ENCODE assay signal across 10 cellular contexts in the genomic region with DNA sequence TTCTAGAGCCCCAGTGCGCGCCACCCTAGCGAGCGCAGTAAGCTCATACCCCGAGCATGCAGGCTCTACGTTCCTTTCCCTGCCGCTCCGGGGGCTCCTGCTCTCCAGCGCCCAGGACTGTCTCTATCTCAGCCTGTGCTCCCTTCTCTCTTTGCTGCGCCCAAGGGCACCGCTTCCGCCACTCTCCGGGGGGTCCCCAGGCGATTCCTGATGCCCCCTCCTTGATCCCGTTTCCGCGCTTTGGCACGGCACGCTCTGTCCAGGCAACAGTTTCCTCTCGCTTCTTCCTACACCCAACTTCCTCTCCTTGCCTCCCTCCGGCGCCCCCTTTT. TPM values are rescaled to one million over a fixed set of nuclear protein-coding genes. Genes with fewer than 3 reads are reported as not detected.
DNase-seq lines count a peak whose midpoint lies in the region; ATAC-seq and TF ChIP-seq lines count a peak whose summit lies in the region.
"Had no signal": no experiment of that assay in that cellular context is flagged by ENCODE, and none has a peak within 500 bp of the region (broad histone marks: within the 10 kb centered on the region; RNA-seq: fewer than 3 reads in every experiment).

No MANE protein-coding gene starts in this region.

- CTCF ChIA-PET in MCF 10A (lab: Yijun Ruan, JAX) = interaction anchor here (1.1 kb wide), 1 partner anchor 26 kb away, joined by 4 read pairs; no protein-coding TSS in a partner anchor

- H3K4me1 ChIP-seq in breast epithelium (no peaks in the 10 kb centered on the region), heart left ventricle (peaks cover 0 to 20% (median 10%) of the 10 kb centered on the region in 12 donors), vagina (no peaks in the 10 kb centered on the region)

- H3K27ac Mint-ChIP-seq in MCF 10A (ENCODE audit: low read depth, unreplicated experiment) (no peak overlapping the region), nephron (peak overlapping the region in 1 of 3 experiments; percentile 25)
- no peak overlapping the region for H3K27ac Mint-ChIP-seq in activated T-cell treated with anti-CD3 and anti-CD28 coated beads, Interleukin-2, amount 50 U/mL, for 24 hours
- H3K27ac Mint-ChIP-seq: activated CD4-positive, alpha-beta memory T cell treated with anti-CD3 and anti-CD28 coated beads for 36 hours had no signal

- POLR2A ChIA-PET in MCF 10A (lab: Yijun Ruan, JAX) = no interaction called here

- TF ChIP-seq CTCF in breast epithelium (IDR thresholded peaks at IDR 0.05) = no peak
- no peak for TF ChIP-seq CTCF in MCF 10A (IDR thresholded peaks at IDR 0.05; ENCODE audit: unreplicated experiment)
- TF ChIP-seq CTCF in heart left ventricle (IDR thresholded peaks at IDR 0.05) = no peak
- TF ChIP-seq CTCF in nephron (IDR thresholded peaks at IDR 0.05; ENCODE audit: unreplicated experiment in 3 of 3) = no peak
- no peak for TF ChIP-seq CTCF in vagina (IDR thresholded peaks at IDR 0.05)
- TF ChIP-seq CTCF in GM10266 (IDR thresholded peaks at IDR 0.05; ENCODE audit: control insufficient read depth, insufficient read depth, low read depth, missing control alignments) = no peak

- H3K4me1 Mint-ChIP-seq in MCF 10A (ENCODE audit: insufficient read depth, unreplicated experiment) = peaks cover 11% of the 10 kb centered on the region
- peaks cover 20% of the 10 kb centered on the region for H3K4me1 Mint-ChIP-seq in nephron
- peaks cover 24% of the 10 kb centered on the region for H3K4me1 Mint-ChIP-seq in activated T-cell treated with anti-CD3 and anti-CD28 coated beads, Interleukin-2, amount 50 U/mL, for 24 hours (ENCODE audit: low read depth)

- H3K36me3 Mint-ChIP-seq in MCF 10A (ENCODE audit: insufficient read depth, unreplicated experiment) = no peaks in the 10 kb centered on the region
- no peaks in the 10 kb centered on the region for H3K36me3 Mint-ChIP-seq in nephron (ENCODE audit: low read depth)
- H3K36me3 Mint-ChIP-seq in activated T-cell treated with anti-CD3 and anti-CD28 coated beads, Interleukin-2, amount 50 U/mL, for 24 hours (ENCODE audit: low read depth) = no peaks in the 10 kb centered on the region
- H3K36me3 Mint-ChIP-seq: activated CD4-positive, alpha-beta memory T cell treated with anti-CD3 and anti-CD28 coated beads for 36 hours had no signal

- H3K36me3 ChIP-seq in breast epithelium = no peaks in the 10 kb centered on the region
- no peaks in the 10 kb centered on the region for H3K36me3 ChIP-seq in heart left ventricle
- H3K36me3 ChIP-seq in vagina = no peaks in the 10 kb centered on the region

- 1 to 2% (median 2%) methylated on average over 22 of the region's 22 CpGs for WGBS in heart left ventricle, 4 donors

- intact Hi-C loops in breast epithelium (cut with DNase I; ENCODE audit: low total_unique reads) = no loop called here
- intact Hi-C loops in MCF 10A (cut with micrococcal nuclease) = no loop called here
- intact Hi-C loops in heart left ventricle (cut with DNase I) = loop anchor here in 2 of 10 donors (10.0 kb wide), 1 partner anchor 50 kb away; no protein-coding TSS in a partner anchor
- intact Hi-C loops in vagina (cut with DNase I) = no loop called here

- H3K27me3 ChIP-seq in breast epithelium (peaks cover 0 to 68% of the 10 kb centered on the region in 2 donors), heart left ventricle (peaks cover 0 to 55% (median 22%) of the 10 kb centered on the region in 9 donors), vagina (no peaks in the 10 kb centered on the region)

- BruUV-seq in MCF 10A (replicated peaks; lab: Mats Ljungman, UMichigan) = no TSS peak

- H3K4me3 Mint-ChIP-seq in MCF 10A (ENCODE audit: unreplicated experiment) (no peak overlapping the region), nephron (peak overlapping the region; percentile 73 to 85 (median 83))
- no peak overlapping the region for H3K4me3 Mint-ChIP-seq in activated T-cell treated with anti-CD3 and anti-CD28 coated beads, Interleukin-2, amount 50 U/mL, for 24 hours
- H3K4me3 Mint-ChIP-seq: activated CD4-positive, alpha-beta memory T cell treated with anti-CD3 and anti-CD28 coated beads for 36 hours had no signal

- peak in 3 of 4 donors; percentile 35 to 51 (median 38) for ATAC-seq in heart left ventricle

- H3K9me3 ChIP-seq in breast epithelium = no peaks in the 10 kb centered on the region
- H3K9me3 ChIP-seq in heart left ventricle = no peaks in the 10 kb centered on the region
- H3K9me3 ChIP-seq in vagina = no peaks in the 10 kb centered on the region

- H3K4me3 ChIP-seq in breast epithelium (peak overlapping the region; percentile 28 to 54 (median 48)), heart left ventricle (peak overlapping the region; percentile 11 to 69 (median 56)), vagina (peak overlapping the region; percentile 28 to 30)

- H3K27ac ChIP-seq in breast epithelium = no peak overlapping the region
- peak overlapping the region in 9 of 12 donors; percentile 18 to 85 (median 67) for H3K27ac ChIP-seq in heart left ventricle
- H3K27ac ChIP-seq in vagina = no peak overlapping the region

- H3K27me3 Mint-ChIP-seq in MCF 10A (ENCODE audit: insufficient read depth, unreplicated experiment) = peaks cover 55% of the 10 kb centered on the region
- peaks cover 88% of the 10 kb centered on the region for H3K27me3 Mint-ChIP-seq in nephron (ENCODE audit: low read depth)
- peaks cover 93% of the 10 kb centered on the region for H3K27me3 Mint-ChIP-seq in activated T-cell treated with anti-CD3 and anti-CD28 coated beads, Interleukin-2, amount 50 U/mL, for 24 hours

- no peak for DNase-seq in breast epithelium (ENCODE audit: low spot score in 2 of 2)
- no peak for DNase-seq in MCF 10A (ENCODE audit: unreplicated experiment)
- DNase-seq in heart left ventricle = no peak
- no peak for DNase-seq in vagina (ENCODE audit: extremely low spot score in 2 of 2)
- DNase-seq in GM10266 (ENCODE audit: extremely low spot score) = no peak
- DNase-seq in activated T-cell treated with anti-CD3 and anti-CD28 coated beads, Interleukin-2, amount 50 U/mL, for 24 hours = no peak
- DNase-seq in SW480 (ENCODE audit: low spot score) = no peak
- DNase-seq: activated CD4-positive, alpha-beta memory T cell treated with anti-CD3 and anti-CD28 coated beads for 36 hours; NCI-H1105 had no signal

- H3K9me3 Mint-ChIP-seq in MCF 10A (ENCODE audit: unreplicated experiment) (no peaks in the 10 kb centered on the region), nephron (peaks cover 3% of the 10 kb centered on the region)
- no peaks in the 10 kb centered on the region for H3K9me3 Mint-ChIP-seq in activated T-cell treated with anti-CD3 and anti-CD28 coated beads, Interleukin-2, amount 50 U/mL, for 24 hours
- H3K9me3 Mint-ChIP-seq: activated CD4-positive, alpha-beta memory T cell treated with anti-CD3 and anti-CD28 coated beads for 36 hours had no signal

- TF ChIP-seq POLR2A in breast epithelium (IDR thresholded peaks at IDR 0.05) = no peak
- no peak for TF ChIP-seq POLR2A in heart left ventricle (IDR thresholded peaks at IDR 0.05)
- no peak for TF ChIP-seq POLR2A in vagina (IDR thresholded peaks at IDR 0.05)

RNA-seq across cellular contexts. Expression of a gene that starts 0.8 kb away (rescaled TPM):
- total RNA-seq in breast epithelium (under 1 TPM in 1 of 3 donors, not detected in 2; 0.48 TPM), MCF 10A (2022) (not detected in 2 replicates), heart left ventricle (1 to 10 TPM in 1 of 9 donors, under 1 TPM in 7, not detected in 1; 0.07 to 1.3 (median 0.31) TPM), vagina (0.49 TPM)
- polyA plus RNA-seq in heart left ventricle = under 1 TPM; 0.08 to 0.25 TPM
- total RNA-seq: activated CD4-positive, alpha-beta memory T cell treated with anti-CD3 and anti-CD28 coated beads for 36 hours had no signal

Comparison
In these comparisons a context has a peak if more than half of its experiments do, and no peak if none do; other contexts are left out.
1. H3K27ac ChIP-seq: peak in heart left ventricle (9 of 12); none in breast epithelium (0 of 2) and vagina (single experiment).
2. H3K4me3 Mint-ChIP-seq: peak in nephron (3 of 3); none in MCF 10A (single experiment) and activated T-cell treated with anti-CD3 and anti-CD28 coated beads, Interleukin-2, amount 50 U/mL, for 24 hours (single experiment).
3. Peak in every context shown above with its lines, with median percentiles within 50 percentile points of each other: H3K4me3 ChIP-seq.